32 cellular contexts compared by ENCODE assay signal in the genomic region with DNA sequence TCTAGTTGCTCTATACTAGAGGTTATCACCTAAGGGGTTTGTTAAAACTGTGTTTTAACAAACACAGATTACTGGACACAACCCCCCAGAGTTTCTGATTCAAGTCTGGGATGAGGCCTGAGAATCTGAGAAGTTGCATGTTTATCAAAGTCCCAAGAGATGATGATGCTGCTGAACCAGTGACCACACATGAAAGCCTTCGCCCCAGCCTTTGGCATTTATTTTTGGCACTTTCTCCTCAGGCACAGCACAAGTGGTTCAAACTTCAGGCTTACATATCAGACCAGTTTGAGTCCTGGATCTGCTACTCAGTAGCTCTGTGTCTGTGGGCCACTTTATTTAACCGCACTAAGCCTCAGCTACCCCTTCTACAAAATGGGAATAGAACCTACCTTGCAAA.
DNase-seq lines count a peak whose midpoint lies in the region; ATAC-seq, FAIRE-seq and TF ChIP-seq lines count a peak whose summit lies in the region.
"Had no signal": no experiment of that assay in that cellular context is flagged by ENCODE, and none has a peak within 500 bp of the region (broad histone marks: within the 10 kb centered on the region; RNA-seq: fewer than 3 reads in every experiment).

No MANE protein-coding gene starts in this region.

- POLR2A ChIA-PET in GM12878 (lab: Charles Lee): no interaction called here

- H3K9me3 ChIP-seq in GM12878 (replicated peaks; ENCODE audit: control insufficient read depth, insufficient read depth, low read length) (peaks cover 2% of the 10 kb centered on the region), gastrocnemius medialis (no peaks in the 10 kb centered on the region), colonic mucosa (no peaks in the 10 kb centered on the region)
- H3K9me3 ChIP-seq: adrenal gland, body of pancreas, Peyer's patch, SJSA1 had no signal

- ATAC-seq in GM12878: peak; percentile 54
- peak; percentile 51 to 64 for ATAC-seq in left cardiac atrium
- peak; percentile 25 to 27 for ATAC-seq in gastrocnemius medialis
- ATAC-seq in stimulated activated effector memory CD8-positive, alpha-beta T cell treated with anti-CD3 and anti-CD28 coated beads, Interleukin-12 subunit alpha, Interleukin-12 subunit beta, amount 100 ng/mL, for 72 hours: no peak
- ATAC-seq: activated CD8-positive, alpha-beta memory T cell treated with anti-CD3 and anti-CD28 coated beads, Interleukin-2, amount 10 ng/mL, durations not matched to agents 7 days and 5 days; body of pancreas; WTC11 had no signal

- peaks cover 17% of the 10 kb centered on the region for H3K4me1 ChIP-seq in GM12878 (ENCODE audit: control insufficient read depth, insufficient read depth, low read length)
- H3K4me1 ChIP-seq in gastrocnemius medialis: peaks cover 39 to 42% of the 10 kb centered on the region in 2 donors
- no peaks in the 10 kb centered on the region for H3K4me1 ChIP-seq in colonic mucosa
- H3K4me1 ChIP-seq: adrenal gland, body of pancreas, Peyer's patch, SJSA1 had no signal

- 25% methylated on average over 2 of the region's 2 CpGs for WGBS in GM12878 (ENCODE audit: insufficient coverage, insufficient replicate concordance, low lambda C conversion rate, missing lambda C conversion rate)

- peaks cover 30% of the 10 kb centered on the region for H3K4me1 Mint-ChIP-seq in stimulated activated effector memory CD8-positive, alpha-beta T cell treated with anti-CD3 and anti-CD28 coated beads, Interleukin-12 subunit alpha, Interleukin-12 subunit beta, amount 100 ng/mL, for 72 hours
- H3K4me1 Mint-ChIP-seq in glutamatergic neuron (ENCODE audit: low read depth, unreplicated experiment): peaks cover 8% of the 10 kb centered on the region
- H3K4me1 Mint-ChIP-seq: CD14-positive monocyte had no signal

- SMC1A ChIA-PET in GM12878 (lab: Charles Lee; ENCODE audit: uncharacterized antibody, unreplicated experiment): no interaction called here

- H3K36me3 ChIP-seq in GM06990 (ENCODE audit: control insufficient read depth, insufficient read depth, low read length) (no peaks in the 10 kb centered on the region), GM12878 (ENCODE audit: control insufficient read depth in 2 of 2, insufficient read depth in 2 of 2, low read length in 1 of 2) (no peaks in the 10 kb centered on the region), gastrocnemius medialis (no peaks in the 10 kb centered on the region), colonic mucosa (no peaks in the 10 kb centered on the region)
- H3K36me3 ChIP-seq: adrenal gland, Peyer's patch, SJSA1 had no signal

- no peak overlapping the region for H2AFZ ChIP-seq in GM12878 (ENCODE audit: control insufficient read depth, low read depth, low read length)

- H3K36me3 Mint-ChIP-seq in stimulated activated effector memory CD8-positive, alpha-beta T cell treated with anti-CD3 and anti-CD28 coated beads, Interleukin-12 subunit alpha, Interleukin-12 subunit beta, amount 100 ng/mL, for 72 hours: no peaks in the 10 kb centered on the region
- peaks cover 5% of the 10 kb centered on the region for H3K36me3 Mint-ChIP-seq in glutamatergic neuron (ENCODE audit: unreplicated experiment)
- H3K36me3 Mint-ChIP-seq: activated CD8-positive, alpha-beta memory T cell treated with anti-CD3 and anti-CD28 coated beads, Interleukin-2, amount 10 ng/mL, durations not matched to agents 7 days and 5 days; CD14-positive monocyte; immature natural killer cell; naive B cell; type B pancreatic cell had no signal

- H3K27ac ChIP-seq in GM12878 (ENCODE audit: control insufficient read depth, insufficient read depth): no peak overlapping the region
- peak overlapping the region; percentile 91 to 95 (median 92) for H3K27ac ChIP-seq in gastrocnemius medialis
- no peak overlapping the region for H3K27ac ChIP-seq in colonic mucosa
- H3K27ac ChIP-seq: adrenal gland, body of pancreas, Peyer's patch, SJSA1 had no signal

- TF ChIP-seq POLR2A in GM12878 (IDR thresholded peaks at IDR 0.05; ENCODE audit: low read depth, low read length): no peak
- TF ChIP-seq POLR2A in gastrocnemius medialis (IDR thresholded peaks at IDR 0.05): peak in 1 of 2 donors; percentile 38

- CTCF ChIA-PET in GM12878 (lab: Yijun Ruan, JAX): no interaction called here

- no peak for FAIRE-seq in GM12878 (lab: Jason Lieb, UNC)
- FAIRE-seq: frontal cortex, GM12891 had no signal

- no peaks in the 10 kb centered on the region for H3K9me3 Mint-ChIP-seq in stimulated activated effector memory CD8-positive, alpha-beta T cell treated with anti-CD3 and anti-CD28 coated beads, Interleukin-12 subunit alpha, Interleukin-12 subunit beta, amount 100 ng/mL, for 72 hours
- H3K9me3 Mint-ChIP-seq in glutamatergic neuron (ENCODE audit: unreplicated experiment): no peaks in the 10 kb centered on the region
- H3K9me3 Mint-ChIP-seq: HFFc6 had no signal

- TF ChIP-seq RAD21 in GM12878 (IDR thresholded peaks at IDR 0.05; ENCODE audit: insufficient read depth, low read depth, low read length): no peak

- DNase-seq in GM06990 (ENCODE audit: extremely low read depth, insufficient read length) (peak; percentile 23), GM12878 (ENCODE audit: low read depth, low spot score) (peak; percentile 55), left cardiac atrium (no peak), gastrocnemius medialis (peak; percentile 41 to 45), colonic mucosa (no peak), NCI-H510A treated with DMSO at 0.1 percent for 48 hours (lab: John Stamatoyannopoulos, UW) (no peak), glutamatergic neuron (no peak)
- no peak for DNase-seq in stimulated activated effector memory CD8-positive, alpha-beta T cell treated with anti-CD3 and anti-CD28 coated beads, Interleukin-12 subunit alpha, Interleukin-12 subunit beta, amount 100 ng/mL, for 72 hours (ENCODE audit: low spot score in 2 of 2)
- DNase-seq: ACHN; activated CD4-positive, alpha-beta T cell treated with anti-CD3 and anti-CD28 coated beads, Interleukin-2, amount 50 U/mL, for 1 hour; activated CD8-positive, alpha-beta memory T cell treated with anti-CD3 and anti-CD28 coated beads, Interleukin-2, amount 10 ng/mL, durations not matched to agents 7 days and 5 days; activated naive CD4-positive, alpha-beta T cell treated with Interleukin-2 at 50 U/mL for 16 hours; activated T-cell treated with anti-CD3 and anti-CD28 coated beads, Interleukin-2, amount 50 U/mL, for 48 hours; adrenal gland; body of pancreas; effector CD4-positive, alpha-beta T cell; HFFc6; hypothalamus; immature natural killer cell; naive B cell; NCI-H1092 treated with DMSO at 0.1 percent for 48 hours; NCI-H187; NCI-H2171 treated with DMSO at 0.1 percent for 48 hours; NCI-H526; Peyer's patch; stimulated activated CD4-positive, alpha-beta T cell treated with anti-CD3 and anti-CD28 coated beads, Interleukin-2, amount 100 ng/mL, for 24 hours had no signal

- H3K27me3 ChIP-seq in GM06990 (replicated peaks; ENCODE audit: control insufficient read depth, insufficient read depth, low read length) (no peaks in the 10 kb centered on the region), GM12878 (replicated peaks in 1 of 2; ENCODE audit: control insufficient read depth in 2 of 2, insufficient read depth in 2 of 2, low read length in 1 of 2) (no peaks in the 10 kb centered on the region), gastrocnemius medialis (no peaks in the 10 kb centered on the region), colonic mucosa (no peaks in the 10 kb centered on the region)
- H3K27me3 ChIP-seq: adrenal gland, body of pancreas, Peyer's patch, SJSA1 had no signal

- RAD21 ChIA-PET in GM12878 (lab: Charles Lee; ENCODE audit: unreplicated experiment): interaction anchor here (0.8 kb wide), 1 partner anchor 118 kb away, joined by 3 read pairs; no protein-coding TSS in a partner anchor

- H3K4me3 Mint-ChIP-seq in stimulated activated effector memory CD8-positive, alpha-beta T cell treated with anti-CD3 and anti-CD28 coated beads, Interleukin-12 subunit alpha, Interleukin-12 subunit beta, amount 100 ng/mL, for 72 hours: no peak overlapping the region
- H3K4me3 Mint-ChIP-seq in glutamatergic neuron (ENCODE audit: unreplicated experiment): no peak overlapping the region
- H3K4me3 Mint-ChIP-seq: activated CD8-positive, alpha-beta memory T cell treated with anti-CD3 and anti-CD28 coated beads, Interleukin-2, amount 10 ng/mL, durations not matched to agents 7 days and 5 days; CD14-positive monocyte; HFFc6; type B pancreatic cell; WTC11 had no signal

- no TSS peak for BruUV-seq in GM12878 (replicated peaks; lab: Mats Ljungman, UMichigan)

- no peaks in the 10 kb centered on the region for H3K27me3 Mint-ChIP-seq in glutamatergic neuron (ENCODE audit: unreplicated experiment)
- H3K27me3 Mint-ChIP-seq: type B pancreatic cell had no signal

- no peak overlapping the region for H3K4me3 ChIP-seq in GM06990 (replicated peaks; ENCODE audit: low read depth, low read length)
- H3K4me3 ChIP-seq in GM12878: no peak overlapping the region
- H3K4me3 ChIP-seq in gastrocnemius medialis: no peak overlapping the region
- H3K4me3 ChIP-seq in colonic mucosa: no peak overlapping the region
- H3K4me3 ChIP-seq: adrenal gland, body of pancreas, Peyer's patch, SJSA1 had no signal

- intact Hi-C loops in GM12878 (cut with micrococcal nuclease; ENCODE audit: unreplicated experiment): loop anchor here (2.0 to 5.0 kb wide), 3 partner anchors 339 to 444 kb away; partner anchors contain the start of gene PIK3R1
- intact Hi-C loops in left cardiac atrium (cut with DNase I): loop anchor here (5.0 to 10.0 kb wide), 4 partner anchors 114 to 446 kb away; partner anchors contain the start of gene PIK3R1 (in 1 of the 2)
- intact Hi-C loops in gastrocnemius medialis (cut with DNase I; ENCODE audit: low total_unique reads): loop anchor here (5.0 to 10.0 kb wide), 3 partner anchors 236 to 446 kb away; no protein-coding TSS in a partner anchor
- intact Hi-C loops in colonic mucosa (cut with DNase I): no loop called here

- no peak for TF ChIP-seq CTCF in GM06990 (IDR thresholded peaks at IDR 0.05; ENCODE audit: insufficient read depth, low read length, poor library complexity, severe bottlenecking)
- no peak for TF ChIP-seq CTCF in GM12878 (IDR thresholded peaks at IDR 0.05 in 2 of 3, conservative IDR thresholded peaks at IDR 0.05 in 1 of 3; ENCODE audit: control insufficient read depth in 2 of 3, extremely low read depth in 1 of 3, insufficient read depth in 1 of 3, low read depth in 3 of 3, low read length in 3 of 3)
- no peak for TF ChIP-seq CTCF in gastrocnemius medialis (IDR thresholded peaks at IDR 0.05 in 4 of 5, conservative IDR thresholded peaks at IDR 0.05 in 1 of 5)
- no peak for TF ChIP-seq CTCF in colonic mucosa (IDR thresholded peaks at IDR 0.05)
- TF ChIP-seq CTCF in glutamatergic neuron (IDR thresholded peaks at IDR 0.05; ENCODE audit: partially characterized antibody, unreplicated experiment): no peak

- peak in 1 of 2 experiments; percentile 35; a peak in 1 of 4 replicates for TF ChIP-seq EP300 in GM12878 (IDR thresholded peaks at IDR 0.05; ENCODE audit: borderline replicate concordance in 1 of 2, control insufficient read depth in 1 of 2, low read depth in 2 of 2, low read length in 2 of 2)

- H3K4me2 ChIP-seq in GM12878 (ENCODE audit: control insufficient read depth, insufficient read depth): peak overlapping the region; percentile 52; the same call in 1 of the 2 replicates

- in situ Hi-C loops in GM12878 (cut with MboI): no loop called here
- in situ Hi-C loops in gastrocnemius medialis (cut with MboI; ENCODE audit: low sequenced_read_pairs in 4 of 4): loop anchor here in 2 of 4 donors (5.0 to 25.0 kb wide), 4 partner anchors 116 to 571 kb away; no protein-coding TSS in a partner anchor

- no peak overlapping the region for H3K27ac Mint-ChIP-seq in stimulated activated effector memory CD8-positive, alpha-beta T cell treated with anti-CD3 and anti-CD28 coated beads, Interleukin-12 subunit alpha, Interleukin-12 subunit beta, amount 100 ng/mL, for 72 hours
- H3K27ac Mint-ChIP-seq in glutamatergic neuron (ENCODE audit: unreplicated experiment): no peak overlapping the region
- H3K27ac Mint-ChIP-seq: activated CD8-positive, alpha-beta memory T cell treated with anti-CD3 and anti-CD28 coated beads, Interleukin-2, amount 10 ng/mL, durations not matched to agents 7 days and 5 days; HFFc6; type B pancreatic cell had no signal

- H3K79me2 ChIP-seq in GM12878 (ENCODE audit: control insufficient read depth, insufficient read depth, low read length): no peaks in the 10 kb centered on the region

- H3K9ac ChIP-seq in GM12878 (ENCODE audit: control insufficient read depth, insufficient read depth, low read length) (no peak overlapping the region), colonic mucosa (ENCODE audit: low read depth in 2 of 2, low read length in 2 of 2) (no peak overlapping the region)

- no peaks in the 10 kb centered on the region for H4K20me1 ChIP-seq in GM12878 (ENCODE audit: control insufficient read depth, insufficient read depth)

Comparison
In these comparisons a context has a peak if more than half of its experiments do, and no peak if none do; other contexts are left out.
1. DNase-seq: peak in GM06990 (single experiment), GM12878 (single experiment) and gastrocnemius medialis (2 of 2); none in left cardiac atrium (single experiment), colonic mucosa (single experiment), NCI-H510A treated with DMSO at 0.1 percent for 48 hours (single experiment), stimulated activated effector memory CD8-positive, alpha-beta T cell treated with anti-CD3 and anti-CD28 coated beads, Interleukin-12 subunit alpha, Interleukin-12 subunit beta, amount 100 ng/mL, for 72 hours (0 of 2) and glutamatergic neuron (single experiment).
2. H3K27ac ChIP-seq: peak in gastrocnemius medialis (4 of 4); none in GM12878 (single experiment) and colonic mucosa (single experiment).